1 cellular context compared by ENCODE assay signal in genomic region chr4:2792711-2793577, GRCh38.
TF ChIP-seq lines count a peak whose summit lies in the region.

Gene SH3BP2 (plus strand): TSS chr4:2793085. CDS start chr4:2820618, 27,533 bp downstream.

TF ChIP-seq in K562, 482 proteins besides CTCF, POLR2A, EP300 and RAD21 (continued from another document):
- TF ChIP-seq ZKSCAN1 (IDR thresholded peaks at IDR 0.05; ENCODE audit: low read depth, low read length) (peak; percentile 30; the same call in 1 of the 2 replicates), CXXC5 (CRISPR knock-in tag; IDR thresholded peaks at IDR 0.05) (peak; percentile 39; the same call in 1 of the 2 replicates), SIN3A (IDR thresholded peaks at IDR 0.05; ENCODE audit: borderline replicate concordance in 2 of 2, control insufficient read depth in 1 of 2, low read depth in 2 of 2, low read length in 2 of 2) (peak in 1 of 2 experiments; percentile 9; a peak in 2 of 4 replicates), BHLHE40 (IDR thresholded peaks at IDR 0.05; ENCODE audit: low read length) (peak; percentile 69; the same call in 1 of the 2 replicates), POLR2G (IDR thresholded peaks at IDR 0.05; ENCODE audit: low read depth, low read length) (peak; percentile 77), MGA (IDR thresholded peaks at IDR 0.05) (peak; percentile 91), MAX (CRISPR knock-in tag; IDR thresholded peaks at IDR 0.05) (no peak; the same call in 1 of the 2 replicates), PTBP1 (IDR thresholded peaks at IDR 0.05; ENCODE audit: low read depth, low read length) (no peak), KDM5B (IDR thresholded peaks at IDR 0.05; ENCODE audit: insufficient replicate concordance, low read depth, low read length) (peak; percentile 67), ZBTB2 (IDR thresholded peaks at IDR 0.05) (no peak), FOXJ2 (tag; IDR thresholded peaks at IDR 0.05) (no peak), IRF2 (CRISPR knock-in tag; IDR thresholded peaks at IDR 0.05) (no peak), MNT (conservative IDR thresholded peaks at IDR 0.05) (peak; percentile 75 to 84), ETV1 (tag; conservative IDR thresholded peaks at IDR 0.05; ENCODE audit: low read depth) (no peak), ZNF778 (CRISPR knock-in tag; IDR thresholded peaks at IDR 0.05) (no peak), NR2C2 (CRISPR knock-in tag; IDR thresholded peaks at IDR 0.05) (no peak), NR2C2 (tag; IDR thresholded peaks at IDR 0.05) (no peak)
TF ChIP-seq in K562: peak in this region for 19.
